12 cellular contexts compared by ENCODE assay signal in genomic region chr2:63862802-63863201, GRCh38. TPM values are rescaled to one million over a fixed set of nuclear protein-coding genes. Genes with fewer than 3 reads are reported as not detected.
DNase-seq lines count a peak whose midpoint lies in the region; ATAC-seq, FAIRE-seq and TF ChIP-seq lines count a peak whose summit lies in the region.
"Had no signal": no experiment of that assay in that cellular context is flagged by ENCODE, and none has a peak within 500 bp of the region (broad histone marks: within the 10 kb centered on the region; RNA-seq: fewer than 3 reads in every experiment).

No MANE protein-coding gene starts in this region.

- TF ChIP-seq EP300 in Ishikawa (IDR thresholded peaks at IDR 0.05; ENCODE audit: borderline replicate concordance) = no peak

- H3K14ac ChIP-seq in mesenchymal stem cell (ENCODE audit: low read length in 2 of 2) = no peak overlapping the region

- H3K4me3 ChIP-seq in DND-41 (ENCODE audit: low read depth in 1 of 2, low read length in 2 of 2) = no peak overlapping the region
- no peak overlapping the region for H3K4me3 ChIP-seq in mesenchymal stem cell (ENCODE audit: insufficient read depth in 1 of 2, low read depth in 1 of 2, low read length in 2 of 2)
- H3K4me3 ChIP-seq: esophagus squamous epithelium had no signal

- no peak overlapping the region for H4K8ac ChIP-seq in mesenchymal stem cell (ENCODE audit: low read length)

- H3K27me3 ChIP-seq in DND-41 (ENCODE audit: insufficient read depth, low read length, poor library complexity) (no peaks in the 10 kb centered on the region), mesenchymal stem cell (ENCODE audit: control insufficient read depth in 1 of 2, insufficient read depth in 1 of 2, low read length in 2 of 2) (no peaks in the 10 kb centered on the region)
- H3K27me3 ChIP-seq: esophagus squamous epithelium had no signal

- H3K18ac ChIP-seq in mesenchymal stem cell (ENCODE audit: low read depth in 1 of 2, low read length in 2 of 2) = no peak overlapping the region

- H3K27ac ChIP-seq in DND-41 (ENCODE audit: low read length) (peak overlapping the region; percentile 58; the same call in 1 of the 2 replicates), mesenchymal stem cell (ENCODE audit: low read length, poor library complexity, severe bottlenecking) (peak overlapping the region; percentile 19)
- H3K27ac ChIP-seq: esophagus squamous epithelium, WERI-Rb-1 had no signal

- no peak overlapping the region for H2AK5ac ChIP-seq in mesenchymal stem cell (ENCODE audit: low read length, severe bottlenecking)

- peaks cover 100% of the 10 kb centered on the region for H3K79me2 ChIP-seq in DND-41 (ENCODE audit: insufficient read depth, low read length)

- H3K9ac ChIP-seq in DND-41 (ENCODE audit: low read depth, low read length) (no peak overlapping the region), mesenchymal stem cell (ENCODE audit: low read length) (peak overlapping the region; percentile 2)

- H2AFZ ChIP-seq in DND-41 (ENCODE audit: low read depth, low read length) = no peak overlapping the region
- no peak overlapping the region for H2AFZ ChIP-seq in mesenchymal stem cell (ENCODE audit: low read depth, low read length)

- peaks cover 14% of the 10 kb centered on the region for H3K79me1 ChIP-seq in mesenchymal stem cell (replicated peaks; ENCODE audit: low read length, poor library complexity, severe bottlenecking)

- H3K23ac ChIP-seq in mesenchymal stem cell (ENCODE audit: low read length in 2 of 2) = no peak overlapping the region

- no CpG with 5 or more reads among the region's 1 CpG for WGBS in mesenchymal stem cell

- H2BK5ac ChIP-seq in mesenchymal stem cell (ENCODE audit: low read depth, low read length, poor library complexity, severe bottlenecking) = no peak overlapping the region

- no peak overlapping the region for H3K4ac ChIP-seq in mesenchymal stem cell (ENCODE audit: low read depth in 1 of 2, low read length in 2 of 2)

- H4K91ac ChIP-seq in mesenchymal stem cell (ENCODE audit: low read length) = no peak overlapping the region

- no peak overlapping the region for H2BK12ac ChIP-seq in mesenchymal stem cell (ENCODE audit: low read length in 2 of 2)

- no peak for TF ChIP-seq RAD21 in Ishikawa (IDR thresholded peaks at IDR 0.05; ENCODE audit: low read depth)

- ATAC-seq in DND-41 (ENCODE audit: insufficient read depth, low read depth) (no peak), GM19328 (IDR thresholded peaks at IDR 0.05; ENCODE audit: unreplicated experiment) (no peak)

- peak; percentile 10 for FAIRE-seq in colon (lab: Jason Lieb, UNC)

- no peak overlapping the region for H2BK15ac ChIP-seq in mesenchymal stem cell (ENCODE audit: low read depth, poor library complexity, severe bottlenecking)

- peaks cover 41% of the 10 kb centered on the region for H4K20me1 ChIP-seq in DND-41 (ENCODE audit: insufficient read depth, low read length)

- no peak for DNase-seq in DND-41
- DNase-seq in mesenchymal stem cell = no peak
- DNase-seq in DMS 273 treated with DMSO at 0.1 percent for 48 hours (lab: John Stamatoyannopoulos, UW) = no peak
- DNase-seq in DMS79 treated with DMSO at 0.1 percent for 48 hours (lab: John Stamatoyannopoulos, UW) = no peak
- no peak for DNase-seq in NCI-H510A treated with DMSO at 0.1 percent for 48 hours (lab: John Stamatoyannopoulos, UW)
- DNase-seq: amygdala, esophagus squamous epithelium, NCI-H2029, WERI-Rb-1 had no signal

- H3K4me2 ChIP-seq in DND-41 (ENCODE audit: insufficient read depth, low read length) (no peak overlapping the region), mesenchymal stem cell (ENCODE audit: low read length, poor library complexity, severe bottlenecking) (no peak overlapping the region)

- TF ChIP-seq CTCF in DND-41 (IDR thresholded peaks at IDR 0.05; ENCODE audit: borderline replicate concordance, extremely low read depth, low read length, poor library complexity, severe bottlenecking) = no peak

- H3K36me3 ChIP-seq in DND-41 (ENCODE audit: insufficient read depth, low read length) (peaks cover 97% of the 10 kb centered on the region), mesenchymal stem cell (ENCODE audit: control insufficient read depth in 1 of 2, insufficient read depth in 2 of 2, low read depth in 1 of 2, low read length in 2 of 2) (peaks cover 0 to 87% of the 10 kb centered on the region in 2 experiments)

- H3K9me3 ChIP-seq in DND-41 (ENCODE audit: insufficient read depth, low read length, severe bottlenecking) = no peaks in the 10 kb centered on the region
- no peaks in the 10 kb centered on the region for H3K9me3 ChIP-seq in mesenchymal stem cell (ENCODE audit: control insufficient read depth, low read length)
- H3K9me3 ChIP-seq: esophagus squamous epithelium had no signal

- H3K4me1 ChIP-seq in DND-41 (ENCODE audit: insufficient read depth, low read length) (peaks cover 61% of the 10 kb centered on the region), mesenchymal stem cell (ENCODE audit: control insufficient read depth, insufficient read depth, low read depth, low read length) (peaks cover 1% of the 10 kb centered on the region)

- H2BK120ac ChIP-seq in mesenchymal stem cell (ENCODE audit: low read depth, low read length) = no peak overlapping the region

TF ChIP-seq in Ishikawa, 13 proteins besides CTCF, POLR2A, EP300 and RAD21:
- TF ChIP-seq TEAD4 (IDR thresholded peaks at IDR 0.05) = peak; percentile 39; the same call in 1 of the 2 replicates
- no peak for TF ChIP-seq EGR1 (IDR thresholded peaks at IDR 0.05)
- no peak for TF ChIP-seq NFIC (IDR thresholded peaks at IDR 0.05)
- TF ChIP-seq CEBPB (IDR thresholded peaks at IDR 0.05) = no peak
- TF ChIP-seq ZBTB7A (IDR thresholded peaks at IDR 0.05; ENCODE audit: low read depth) = no peak

RNA-seq across cellular contexts. Expression of gene UGP2, which starts 21.1 kb away (rescaled TPM):
- polyA plus RNA-seq in mesenchymal stem cell (2013, experiment 1 of 2) = 101 TPM
- polyA plus RNA-seq in mesenchymal stem cell (2013, experiment 2 of 2) = 106 TPM
